Comparison of ENCODE assay signal across 1 cellular context in genomic region chr3:194749631-194750271, GRCh38.
TF ChIP-seq lines count a peak whose summit lies in the region.

No MANE protein-coding gene starts in this region.

TF ChIP-seq in HepG2, 621 proteins besides CTCF, POLR2A, EP300 and RAD21 (continued from another document and continues in another):
- 0 out of 2 replicates have a peak, but pooled peaks have one; percentile 41 for TF ChIP-seq ZNF770 (CRISPR knock-in tag; IDR thresholded peaks at IDR 0.05)
- no peak for TF ChIP-seq GLI4 (CRISPR knock-in tag; IDR thresholded peaks at IDR 0.05; ENCODE audit: borderline replicate concordance)
- no peak for TF ChIP-seq MLLT10 (CRISPR knock-in tag; IDR thresholded peaks at IDR 0.05)
- TF ChIP-seq ZNF850 (CRISPR knock-in tag; conservative IDR thresholded peaks at IDR 0.05), result no peak
- TF ChIP-seq AKAP8 (CRISPR knock-in tag; IDR thresholded peaks at IDR 0.05), result no peak
- TF ChIP-seq ZFYVE20 (CRISPR knock-in tag; IDR thresholded peaks at IDR 0.05; ENCODE audit: borderline replicate concordance, low read depth), result no peak
- no peak for TF ChIP-seq WIZ (CRISPR knock-in tag; IDR thresholded peaks at IDR 0.05)
- peak; percentile 75; the same call in 1 of the 2 replicates for TF ChIP-seq ZBTB25 (CRISPR knock-in tag; IDR thresholded peaks at IDR 0.05)
- no peak for TF ChIP-seq HNRNPUL1 (IDR thresholded peaks at IDR 0.05; ENCODE audit: low read depth, low read length)
- TF ChIP-seq SMAD3 (CRISPR knock-in tag; IDR thresholded peaks at IDR 0.05), result peak; percentile 87; the same call in 1 of the 2 replicates
- 0 out of 2 replicates have a peak, but pooled peaks have one; percentile 74 for TF ChIP-seq ZBTB42 (CRISPR knock-in tag; IDR thresholded peaks at IDR 0.05)
- TF ChIP-seq ATF4 (CRISPR knock-in tag; IDR thresholded peaks at IDR 0.05), result peak in 1 of 2 experiments; percentile 70; a peak in 1 of 4 replicates
- TF ChIP-seq ARID5B (CRISPR knock-in tag; IDR thresholded peaks at IDR 0.05), result peak; percentile 98
- no peak for TF ChIP-seq PTBP1 (IDR thresholded peaks at IDR 0.05; ENCODE audit: low read depth, low read length, poor library complexity, severe bottlenecking)
- TF ChIP-seq ZNF264 (CRISPR knock-in tag; IDR thresholded peaks at IDR 0.05), result no peak
- TF ChIP-seq DZIP1 (CRISPR knock-in tag; IDR thresholded peaks at IDR 0.05), result peak; percentile 63; the same call in 1 of the 2 replicates
- TF ChIP-seq PHF8 (CRISPR knock-in tag; IDR thresholded peaks at IDR 0.05), result no peak
- TF ChIP-seq HDAC6 (IDR thresholded peaks at IDR 0.05; ENCODE audit: low read depth, low read length), result no peak
- TF ChIP-seq ZNF292 (CRISPR knock-in tag; IDR thresholded peaks at IDR 0.05; ENCODE audit: borderline replicate concordance, low read depth), result peak; percentile 76; the same call in 1 of the 2 replicates
- no peak for TF ChIP-seq SATB2 (CRISPR knock-in tag; IDR thresholded peaks at IDR 0.05)
- TF ChIP-seq ZFY (CRISPR knock-in tag; IDR thresholded peaks at IDR 0.05), result peak; percentile 20; the same call in 1 of the 2 replicates
- peak; percentile 48; the same call in 1 of the 2 replicates for TF ChIP-seq NFKB2 (CRISPR knock-in tag; IDR thresholded peaks at IDR 0.05; ENCODE audit: borderline replicate concordance)
- no peak for TF ChIP-seq SIN3B (IDR thresholded peaks at IDR 0.05; ENCODE audit: low read length)
- no peak for TF ChIP-seq TRIM22 (IDR thresholded peaks at IDR 0.05)
- TF ChIP-seq SRY (CRISPR knock-in tag; IDR thresholded peaks at IDR 0.05), result peak; percentile 85; the same call in 1 of the 2 replicates
- peak; percentile 56; the same call in 1 of the 2 replicates for TF ChIP-seq ZNF318 (CRISPR knock-in tag; IDR thresholded peaks at IDR 0.05)
- no peak for TF ChIP-seq AGO2 (optimal IDR thresholded peaks at IDR 0.05; ENCODE audit: low read depth, low read length)
- peak; percentile 94 for TF ChIP-seq IKZF5 (CRISPR knock-in tag; IDR thresholded peaks at IDR 0.05)
- TF ChIP-seq SPEN (CRISPR knock-in tag; IDR thresholded peaks at IDR 0.05; ENCODE audit: low read depth), result peak; percentile 61; the same call in 1 of the 2 replicates
- no peak for TF ChIP-seq MAZ (IDR thresholded peaks at IDR 0.05; ENCODE audit: borderline replicate concordance, low read depth, low read length)
- 0 out of 2 replicates have a peak, but pooled peaks have one; percentile 30 for TF ChIP-seq MAZ (CRISPR knock-in tag; IDR thresholded peaks at IDR 0.05; ENCODE audit: low read depth)
